Comparison of ENCODE assay signal across 1 cellular context in the genomic region with DNA sequence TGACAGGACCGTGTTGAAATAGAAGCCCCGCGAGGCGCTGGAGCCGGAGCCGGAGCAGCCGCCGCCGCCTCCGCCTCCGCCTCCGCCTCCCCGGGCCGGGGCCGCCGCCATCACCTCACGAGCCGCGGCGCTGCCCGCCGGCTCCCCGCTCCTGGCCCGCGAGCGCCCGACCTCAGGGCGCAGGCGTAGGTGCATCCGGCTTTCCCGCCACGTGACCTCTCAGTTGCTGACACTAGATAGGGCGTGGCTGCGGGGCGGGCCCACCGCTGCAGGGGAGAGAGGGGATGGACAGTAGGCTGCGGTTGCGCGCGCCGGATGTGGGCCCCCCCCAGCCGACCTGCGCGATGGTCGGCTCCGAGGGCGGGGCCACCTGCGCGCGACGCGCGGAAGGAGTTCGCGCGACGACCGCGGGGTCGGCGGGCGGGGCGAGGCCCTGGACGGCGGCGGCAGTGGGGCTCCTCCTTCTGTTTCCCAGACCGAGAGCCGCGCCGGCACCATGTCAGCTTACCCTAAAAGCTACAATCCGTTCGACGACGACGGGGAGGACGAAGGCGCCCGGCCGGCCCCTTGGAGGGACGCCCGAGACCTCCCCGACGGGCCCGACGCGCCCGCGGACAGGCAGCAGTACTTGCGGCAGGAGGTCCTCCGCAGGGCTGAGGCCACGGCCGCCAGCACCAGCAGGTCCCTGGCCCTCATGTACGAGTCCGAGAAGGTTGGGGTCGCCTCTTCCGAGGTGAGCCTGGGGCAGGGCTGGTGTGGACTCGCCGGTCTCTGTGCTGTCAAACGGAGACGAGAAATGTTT.
TF ChIP-seq lines count a peak whose summit lies in the region.

A gene (minus strand): TSS at position 197 of the 802 bp plus-strand sequence. CDS start 86 bp downstream, at position 111.
A gene (plus strand): TSS at position 393 of the 802 bp plus-strand sequence. CDS start 104 bp downstream, at position 497.

TF ChIP-seq in GM23338, 12 proteins besides CTCF, POLR2A, EP300 and RAD21 (continued from another document):
- TF ChIP-seq, protein P1, sequence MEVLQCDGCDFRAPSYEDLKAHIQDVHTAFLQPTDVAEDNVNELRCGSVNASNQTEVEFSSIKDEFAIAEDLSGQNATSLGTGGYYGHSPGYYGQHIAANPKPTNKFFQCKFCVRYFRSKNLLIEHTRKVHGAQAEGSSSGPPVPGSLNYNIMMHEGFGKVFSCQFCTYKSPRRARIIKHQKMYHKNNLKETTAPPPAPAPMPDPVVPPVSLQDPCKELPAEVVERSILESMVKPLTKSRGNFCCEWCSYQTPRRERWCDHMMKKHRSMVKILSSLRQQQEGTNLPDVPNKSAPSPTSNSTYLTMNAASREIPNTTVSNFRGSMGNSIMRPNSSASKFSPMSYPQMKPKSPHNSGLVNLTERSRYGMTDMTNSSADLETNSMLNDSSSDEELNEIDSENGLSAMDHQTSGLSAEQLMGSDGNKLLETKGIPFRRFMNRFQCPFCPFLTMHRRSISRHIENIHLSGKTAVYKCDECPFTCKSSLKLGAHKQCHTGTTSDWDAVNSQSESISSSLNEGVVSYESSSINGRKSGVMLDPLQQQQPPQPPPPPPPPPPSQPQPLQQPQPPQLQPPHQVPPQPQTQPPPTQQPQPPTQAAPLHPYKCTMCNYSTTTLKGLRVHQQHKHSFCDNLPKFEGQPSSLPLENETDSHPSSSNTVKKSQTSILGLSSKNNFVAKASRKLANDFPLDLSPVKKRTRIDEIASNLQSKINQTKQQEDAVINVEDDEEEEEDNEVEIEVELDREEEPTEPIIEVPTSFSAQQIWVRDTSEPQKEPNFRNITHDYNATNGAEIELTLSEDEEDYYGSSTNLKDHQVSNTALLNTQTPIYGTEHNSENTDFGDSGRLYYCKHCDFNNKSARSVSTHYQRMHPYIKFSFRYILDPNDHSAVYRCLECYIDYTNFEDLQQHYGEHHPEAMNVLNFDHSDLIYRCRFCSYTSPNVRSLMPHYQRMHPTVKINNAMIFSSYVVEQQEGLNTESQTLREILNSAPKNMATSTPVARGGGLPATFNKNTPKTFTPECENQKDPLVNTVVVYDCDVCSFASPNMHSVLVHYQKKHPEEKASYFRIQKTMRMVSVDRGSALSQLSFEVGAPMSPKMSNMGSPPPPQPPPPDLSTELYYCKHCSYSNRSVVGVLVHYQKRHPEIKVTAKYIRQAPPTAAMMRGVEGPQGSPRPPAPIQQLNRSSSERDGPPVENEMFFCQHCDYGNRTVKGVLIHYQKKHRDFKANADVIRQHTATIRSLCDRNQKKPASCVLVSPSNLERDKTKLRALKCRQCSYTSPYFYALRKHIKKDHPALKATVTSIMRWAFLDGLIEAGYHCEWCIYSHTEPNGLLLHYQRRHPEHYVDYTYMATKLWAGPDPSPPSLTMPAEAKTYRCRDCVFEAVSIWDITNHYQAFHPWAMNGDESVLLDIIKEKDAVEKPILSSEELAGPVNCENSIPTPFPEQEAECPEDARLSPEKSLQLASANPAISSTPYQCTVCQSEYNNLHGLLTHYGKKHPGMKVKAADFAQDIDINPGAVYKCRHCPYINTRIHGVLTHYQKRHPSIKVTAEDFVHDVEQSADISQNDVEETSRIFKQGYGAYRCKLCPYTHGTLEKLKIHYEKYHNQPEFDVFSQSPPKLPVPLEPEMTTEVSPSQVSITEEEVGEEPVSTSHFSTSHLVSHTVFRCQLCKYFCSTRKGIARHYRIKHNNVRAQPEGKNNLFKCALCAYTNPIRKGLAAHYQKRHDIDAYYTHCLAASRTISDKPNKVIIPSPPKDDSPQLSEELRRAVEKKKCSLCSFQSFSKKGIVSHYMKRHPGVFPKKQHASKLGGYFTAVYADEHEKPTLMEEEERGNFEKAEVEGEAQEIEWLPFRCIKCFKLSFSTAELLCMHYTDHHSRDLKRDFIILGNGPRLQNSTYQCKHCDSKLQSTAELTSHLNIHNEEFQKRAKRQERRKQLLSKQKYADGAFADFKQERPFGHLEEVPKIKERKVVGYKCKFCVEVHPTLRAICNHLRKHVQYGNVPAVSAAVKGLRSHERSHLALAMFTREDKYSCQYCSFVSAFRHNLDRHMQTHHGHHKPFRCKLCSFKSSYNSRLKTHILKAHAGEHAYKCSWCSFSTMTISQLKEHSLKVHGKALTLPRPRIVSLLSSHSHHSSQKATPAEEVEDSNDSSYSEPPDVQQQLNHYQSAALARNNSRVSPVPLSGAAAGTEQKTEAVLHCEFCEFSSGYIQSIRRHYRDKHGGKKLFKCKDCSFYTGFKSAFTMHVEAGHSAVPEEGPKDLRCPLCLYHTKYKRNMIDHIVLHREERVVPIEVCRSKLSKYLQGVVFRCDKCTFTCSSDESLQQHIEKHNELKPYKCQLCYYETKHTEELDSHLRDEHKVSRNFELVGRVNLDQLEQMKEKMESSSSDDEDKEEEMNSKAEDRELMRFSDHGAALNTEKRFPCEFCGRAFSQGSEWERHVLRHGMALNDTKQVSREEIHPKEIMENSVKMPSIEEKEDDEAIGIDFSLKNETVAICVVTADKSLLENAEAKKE (CRISPR knock-in tag; IDR thresholded peaks at IDR 0.05), result no peak
- no peak for TF ChIP-seq EZH2 (IDR thresholded peaks at IDR 0.05; ENCODE audit: low read depth, unreplicated experiment)
- TF ChIP-seq, protein P2, sequence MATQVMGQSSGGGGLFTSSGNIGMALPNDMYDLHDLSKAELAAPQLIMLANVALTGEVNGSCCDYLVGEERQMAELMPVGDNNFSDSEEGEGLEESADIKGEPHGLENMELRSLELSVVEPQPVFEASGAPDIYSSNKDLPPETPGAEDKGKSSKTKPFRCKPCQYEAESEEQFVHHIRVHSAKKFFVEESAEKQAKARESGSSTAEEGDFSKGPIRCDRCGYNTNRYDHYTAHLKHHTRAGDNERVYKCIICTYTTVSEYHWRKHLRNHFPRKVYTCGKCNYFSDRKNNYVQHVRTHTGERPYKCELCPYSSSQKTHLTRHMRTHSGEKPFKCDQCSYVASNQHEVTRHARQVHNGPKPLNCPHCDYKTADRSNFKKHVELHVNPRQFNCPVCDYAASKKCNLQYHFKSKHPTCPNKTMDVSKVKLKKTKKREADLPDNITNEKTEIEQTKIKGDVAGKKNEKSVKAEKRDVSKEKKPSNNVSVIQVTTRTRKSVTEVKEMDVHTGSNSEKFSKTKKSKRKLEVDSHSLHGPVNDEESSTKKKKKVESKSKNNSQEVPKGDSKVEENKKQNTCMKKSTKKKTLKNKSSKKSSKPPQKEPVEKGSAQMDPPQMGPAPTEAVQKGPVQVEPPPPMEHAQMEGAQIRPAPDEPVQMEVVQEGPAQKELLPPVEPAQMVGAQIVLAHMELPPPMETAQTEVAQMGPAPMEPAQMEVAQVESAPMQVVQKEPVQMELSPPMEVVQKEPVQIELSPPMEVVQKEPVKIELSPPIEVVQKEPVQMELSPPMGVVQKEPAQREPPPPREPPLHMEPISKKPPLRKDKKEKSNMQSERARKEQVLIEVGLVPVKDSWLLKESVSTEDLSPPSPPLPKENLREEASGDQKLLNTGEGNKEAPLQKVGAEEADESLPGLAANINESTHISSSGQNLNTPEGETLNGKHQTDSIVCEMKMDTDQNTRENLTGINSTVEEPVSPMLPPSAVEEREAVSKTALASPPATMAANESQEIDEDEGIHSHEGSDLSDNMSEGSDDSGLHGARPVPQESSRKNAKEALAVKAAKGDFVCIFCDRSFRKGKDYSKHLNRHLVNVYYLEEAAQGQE (IDR thresholded peaks at IDR 0.05; ENCODE audit: unreplicated experiment), result no peak
- TF ChIP-seq STAT1 (IDR thresholded peaks at IDR 0.05; ENCODE audit: unreplicated experiment), result no peak
- TF ChIP-seq, protein P3, sequence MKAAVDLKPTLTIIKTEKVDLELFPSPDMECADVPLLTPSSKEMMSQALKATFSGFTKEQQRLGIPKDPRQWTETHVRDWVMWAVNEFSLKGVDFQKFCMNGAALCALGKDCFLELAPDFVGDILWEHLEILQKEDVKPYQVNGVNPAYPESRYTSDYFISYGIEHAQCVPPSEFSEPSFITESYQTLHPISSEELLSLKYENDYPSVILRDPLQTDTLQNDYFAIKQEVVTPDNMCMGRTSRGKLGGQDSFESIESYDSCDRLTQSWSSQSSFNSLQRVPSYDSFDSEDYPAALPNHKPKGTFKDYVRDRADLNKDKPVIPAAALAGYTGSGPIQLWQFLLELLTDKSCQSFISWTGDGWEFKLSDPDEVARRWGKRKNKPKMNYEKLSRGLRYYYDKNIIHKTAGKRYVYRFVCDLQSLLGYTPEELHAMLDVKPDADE (IDR thresholded peaks at IDR 0.05), result peak; percentile 38; the same call in 1 of the 2 replicates
- no peak for TF ChIP-seq EZH2phosphoT487 (IDR thresholded peaks at IDR 0.05; ENCODE audit: unreplicated experiment)
